ENCODE assay signal across 21 cellular contexts in genomic region chr11:119113716-119114115, GRCh38. TPM values are rescaled to one million over a fixed set of nuclear protein-coding genes. Genes with fewer than 3 reads are reported as not detected.
"Had no signal": no experiment of that assay in that cellular context is flagged by ENCODE, and none has a peak within 500 bp of the region (broad histone marks: within the 10 kb centered on the region; RNA-seq: fewer than 3 reads in every experiment).

No MANE protein-coding gene starts in this region.

- H3K4me3 ChIP-seq: lower lobe of right lung, SK-N-MC, thyroid gland had no signal

- H3K27me3 Mint-ChIP-seq: natural killer cell treated with Interleukin-12 subunit alpha and Interleukin-12 subunit beta and Interleukin-15 and Interleukin-18, amount 100 ng/mL, for 72 hours had no signal

- H3K36me3 Mint-ChIP-seq: WTC11 had no signal

- H3K9me3 Mint-ChIP-seq: activated T-helper 2 cell treated with anti-CD3 and anti-CD28 coated beads, Interferon-gamma antibody, Interleukin-2, Interleukin-4, amounts not matched to agents 10 μg/mL and 5 μg/mL and 100 μg/mL, durations not matched to agents 14 hours and 24 hours and 36 hours; brain; endodermal cell; natural killer cell treated with Interleukin-12 subunit alpha and Interleukin-12 subunit beta and Interleukin-15 and Interleukin-18, amount 100 ng/mL, for 72 hours; WTC11 had no signal

- H3K4me3 Mint-ChIP-seq: brain; endodermal cell; natural killer cell treated with Interleukin-12 subunit alpha and Interleukin-12 subunit beta and Interleukin-15 and Interleukin-18, amount 100 ng/mL, for 72 hours; WTC11 had no signal

- ATAC-seq: left cardiac atrium; lower lobe of right lung; natural killer cell treated with Interleukin-12 subunit alpha and Interleukin-12 subunit beta and Interleukin-15 and Interleukin-18, amount 100 ng/mL, for 72 hours; sciatic nerve; WTC11 had no signal

- DNase-seq: activated CD4-positive, alpha-beta T cell treated with anti-CD3 and anti-CD28 coated beads for 48 hours; caudate nucleus; endodermal cell; foreskin melanocyte; glutamatergic neuron; hippocampal formation; left cardiac atrium; lower lobe of right lung; stimulated activated CD4-positive, alpha-beta T cell treated with anti-CD3 and anti-CD28 coated beads, Interleukin-4, amount 100 ng/mL, for 24 hours; stimulated activated naive CD4-positive, alpha-beta T cell; thyroid gland had no signal

- H3K4me1 Mint-ChIP-seq: endodermal cell had no signal

- H3K27ac ChIP-seq: epithelial cell of prostate, lower lobe of right lung, parathyroid adenoma, SK-N-MC, thyroid gland had no signal

- H3K27ac Mint-ChIP-seq: activated T-helper 2 cell treated with anti-CD3 and anti-CD28 coated beads, Interferon-gamma antibody, Interleukin-2, Interleukin-4, amounts not matched to agents 10 μg/mL and 5 μg/mL and 100 μg/mL, durations not matched to agents 14 hours and 24 hours and 36 hours; brain; natural killer cell treated with Interleukin-12 subunit alpha and Interleukin-12 subunit beta and Interleukin-15 and Interleukin-18, amount 100 ng/mL, for 72 hours; WTC11 had no signal

RNA-seq across cellular contexts. Expression of gene ABCG4, which starts 35.1 kb away (rescaled TPM):
- total RNA-seq: mesenteric fat pad; natural killer cell treated with Interleukin-12 subunit alpha and Interleukin-12 subunit beta and Interleukin-15 and Interleukin-18, amount 100 ng/mL, for 72 hours; sciatic nerve; subcutaneous adipose tissue had no signal
